In genomic region chr1:182350839-182351238, GRCh38 we compare ENCODE assay signal across 1 cellular context.
TF ChIP-seq lines count a peak whose summit lies in the region.

No MANE protein-coding gene starts in this region.

TF ChIP-seq in WTC11, 78 proteins besides CTCF, POLR2A, EP300 and RAD21 (continued from another document):
- no peak for TF ChIP-seq ZMAT4 (CRISPR knock-in tag; IDR thresholded peaks at IDR 0.05)
- TF ChIP-seq ATF6 (CRISPR knock-in tag; IDR thresholded peaks at IDR 0.05), result no peak
